19 cellular contexts compared by ENCODE assay signal in genomic region chr1:99176753-99177152, GRCh38.
"Had no signal": no experiment of that assay in that cellular context is flagged by ENCODE, and none has a peak within 500 bp of the region (broad histone marks: within the 10 kb centered on the region; RNA-seq: fewer than 3 reads in every experiment).

No MANE protein-coding gene starts in this region.

- H3K4me3 ChIP-seq: esophagus squamous epithelium, heart left ventricle, thoracic aorta had no signal

- H3K36me3 Mint-ChIP-seq: activated naive CD4-positive, alpha-beta T cell treated with anti-CD3 and anti-CD28 coated beads, Interleukin-2, amount 50 U/mL, for 72 hours; type B pancreatic cell had no signal

- H3K9me3 Mint-ChIP-seq: activated naive CD4-positive, alpha-beta T cell treated with anti-CD3 and anti-CD28 coated beads, Interleukin-2, amount 50 U/mL, for 72 hours; endodermal cell; nephron progenitor cell; type B pancreatic cell had no signal

- H3K36me3 ChIP-seq: esophagus squamous epithelium, heart left ventricle, thoracic aorta, WERI-Rb-1 had no signal

- H3K27ac Mint-ChIP-seq: activated naive CD4-positive, alpha-beta T cell treated with anti-CD3 and anti-CD28 coated beads, Interleukin-2, amount 50 U/mL, for 72 hours; endodermal cell; nephron progenitor cell; type B pancreatic cell had no signal

- FAIRE-seq: TTC549 had no signal

- H3K27ac ChIP-seq: esophagus squamous epithelium, heart left ventricle, thoracic aorta, WERI-Rb-1 had no signal

- H3K27me3 Mint-ChIP-seq: type B pancreatic cell had no signal

- DNase-seq: activated CD4-positive, alpha-beta T cell treated with anti-CD3 and anti-CD28 coated beads, Interleukin-2, amount 50 U/mL, for 1 hour; activated CD4-positive, CD25-positive, alpha-beta regulatory T cell treated with anti-CD3 and anti-CD28 coated beads, Interleukin-2, amount 50 U/mL, for 72 hours; activated T-cell treated with anti-CD3 and anti-CD28 coated beads, Interleukin-2, amount 50 U/mL, for 1 hour; cerebellar nuclear complex; cortex of kidney; endodermal cell; esophagus squamous epithelium; heart left ventricle; left ventricle myocardium superior; midbrain; nephron progenitor cell; stimulated activated CD4-positive, alpha-beta T cell treated with anti-CD3 and anti-CD28 coated beads, Interleukin-4, amount 100 ng/mL, for 24 hours; stimulated activated naive CD4-positive, alpha-beta T cell treated with Interleukin-2 at 50 U/mL for 16 hours; T-helper 1 cell; WERI-Rb-1 had no signal

- H3K4me3 Mint-ChIP-seq: endodermal cell, nephron progenitor cell, type B pancreatic cell had no signal

- H3K9me3 ChIP-seq: esophagus squamous epithelium, heart left ventricle, thoracic aorta had no signal

- H3K27me3 ChIP-seq: esophagus squamous epithelium had no signal

- H3K4me1 Mint-ChIP-seq: nephron progenitor cell had no signal
